1 cellular context compared by ENCODE assay signal in the genomic region with DNA sequence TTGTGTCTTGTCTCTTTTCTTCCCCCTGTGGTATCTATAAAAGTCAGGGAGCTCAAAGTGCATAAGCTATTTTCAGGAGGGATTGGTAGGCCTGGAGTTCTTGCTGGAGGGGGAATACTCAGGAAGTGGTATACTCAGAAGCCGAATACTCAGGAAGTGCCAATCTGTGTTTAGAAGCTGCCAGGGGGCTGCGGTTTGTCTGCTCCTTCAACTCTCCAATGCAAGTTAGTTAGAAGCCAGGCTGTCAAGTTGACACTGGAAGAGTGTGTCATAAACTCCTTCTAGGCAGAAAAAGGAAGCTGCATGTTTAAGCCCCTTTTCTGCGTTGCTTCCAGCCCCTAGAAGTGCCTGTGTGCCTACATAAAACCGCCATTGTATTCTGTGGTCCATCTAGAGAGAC.
TF ChIP-seq lines count a peak whose summit lies in the region.

No MANE protein-coding gene starts in this region.

TF ChIP-seq in H1, 55 proteins besides CTCF, POLR2A, EP300 and RAD21:
- TF ChIP-seq SAP30 (IDR thresholded peaks at IDR 0.05; ENCODE audit: insufficient read depth, insufficient replicate concordance, low read length) (no peak), POU5F1 (IDR thresholded peaks at IDR 0.05; ENCODE audit: low read depth, low read length) (no peak), CREB1 (IDR thresholded peaks at IDR 0.05) (no peak), CBX8 (IDR thresholded peaks at IDR 0.05; ENCODE audit: borderline replicate concordance, low read depth, low read length) (no peak), HDAC6 (IDR thresholded peaks at IDR 0.05; ENCODE audit: low read depth, low read length) (no peak), JUN (IDR thresholded peaks at IDR 0.05; ENCODE audit: low read depth, low read length) (no peak), YY1 (IDR thresholded peaks at IDR 0.05; ENCODE audit: low read depth, low read length) (no peak), GTF2F1 (IDR thresholded peaks at IDR 0.05; ENCODE audit: borderline replicate concordance, low read depth, low read length) (no peak), EZH2 (IDR thresholded peaks at IDR 0.05; ENCODE audit: low read depth, low read length, severe bottlenecking) (no peak), RBBP5 (IDR thresholded peaks at IDR 0.05; ENCODE audit: borderline replicate concordance, low read depth, low read length) (no peak), ASH2L (IDR thresholded peaks at IDR 0.05; ENCODE audit: low read length) (no peak), CHD2 (IDR thresholded peaks at IDR 0.05; ENCODE audit: low read length) (no peak), KDM5A (IDR thresholded peaks at IDR 0.05; ENCODE audit: low read length) (no peak), SIN3A (conservative IDR thresholded peaks at IDR 0.05 in 1 of 2, IDR thresholded peaks at IDR 0.05 in 1 of 2; ENCODE audit: low read depth in 1 of 2, low read length in 2 of 2) (no peak), RXRA (IDR thresholded peaks at IDR 0.05; ENCODE audit: insufficient read depth, low read depth, low read length) (no peak), SP4 (IDR thresholded peaks at IDR 0.05; ENCODE audit: low read length) (no peak)
- TF ChIP-seq, protein P1, sequence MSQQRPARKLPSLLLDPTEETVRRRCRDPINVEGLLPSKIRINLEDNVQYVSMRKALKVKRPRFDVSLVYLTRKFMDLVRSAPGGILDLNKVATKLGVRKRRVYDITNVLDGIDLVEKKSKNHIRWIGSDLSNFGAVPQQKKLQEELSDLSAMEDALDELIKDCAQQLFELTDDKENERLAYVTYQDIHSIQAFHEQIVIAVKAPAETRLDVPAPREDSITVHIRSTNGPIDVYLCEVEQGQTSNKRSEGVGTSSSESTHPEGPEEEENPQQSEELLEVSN (IDR thresholded peaks at IDR 0.05), result no peak
- TF ChIP-seq, protein P2, sequence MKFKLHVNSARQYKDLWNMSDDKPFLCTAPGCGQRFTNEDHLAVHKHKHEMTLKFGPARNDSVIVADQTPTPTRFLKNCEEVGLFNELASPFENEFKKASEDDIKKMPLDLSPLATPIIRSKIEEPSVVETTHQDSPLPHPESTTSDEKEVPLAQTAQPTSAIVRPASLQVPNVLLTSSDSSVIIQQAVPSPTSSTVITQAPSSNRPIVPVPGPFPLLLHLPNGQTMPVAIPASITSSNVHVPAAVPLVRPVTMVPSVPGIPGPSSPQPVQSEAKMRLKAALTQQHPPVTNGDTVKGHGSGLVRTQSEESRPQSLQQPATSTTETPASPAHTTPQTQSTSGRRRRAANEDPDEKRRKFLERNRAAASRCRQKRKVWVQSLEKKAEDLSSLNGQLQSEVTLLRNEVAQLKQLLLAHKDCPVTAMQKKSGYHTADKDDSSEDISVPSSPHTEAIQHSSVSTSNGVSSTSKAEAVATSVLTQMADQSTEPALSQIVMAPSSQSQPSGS (IDR thresholded peaks at IDR 0.05; ENCODE audit: low read length), result no peak
